Comparison of ENCODE assay signal across 15 cellular contexts in genomic region chr5:149487672-149488071, GRCh38.
DNase-seq lines count a peak whose midpoint lies in the region; ATAC-seq, FAIRE-seq and TF ChIP-seq lines count a peak whose summit lies in the region.
"Had no signal": no experiment of that assay in that cellular context is flagged by ENCODE, and none has a peak within 500 bp of the region (broad histone marks: within the 10 kb centered on the region; RNA-seq: fewer than 3 reads in every experiment).

No MANE protein-coding gene starts in this region.

- H3K4me1 ChIP-seq in PC-3 (ENCODE audit: insufficient read depth, low read length) (peaks cover 87% of the 10 kb centered on the region), esophagus (ENCODE audit: control insufficient read depth in 2 of 2, insufficient read depth in 2 of 2, low read length in 1 of 2) (peaks cover 0 to 7% of the 10 kb centered on the region in 2 donors)

- H3K79me2 ChIP-seq in PC-3 (ENCODE audit: low read length) = no peaks in the 10 kb centered on the region

- H3K4me1 Mint-ChIP-seq in progenitor cell of endocrine pancreas (ENCODE audit: low read depth) = peaks cover 8% of the 10 kb centered on the region
- H3K4me1 Mint-ChIP-seq: activated CD4-positive, alpha-beta T cell treated with anti-CD3 and anti-CD28 coated beads for 36 hours had no signal

- peak overlapping the region; percentile 92 for H3K27ac ChIP-seq in 22Rv1
- peak overlapping the region; percentile 94 for H3K27ac ChIP-seq in PC-3 (ENCODE audit: low read length)
- H3K27ac ChIP-seq in esophagus (ENCODE audit: low read depth in 2 of 2, low read length in 1 of 2) = peak overlapping the region; percentile 29 to 71
- H3K27ac ChIP-seq: neutrophil had no signal

- WGBS in esophagus, 2 donors = 64 to 85% methylated on average over 2 of the region's 2 CpGs

- H3K36me3 ChIP-seq in PC-3 (ENCODE audit: low read depth, low read length) (peaks cover 2% of the 10 kb centered on the region; the same call in 1 of the 2 replicates), esophagus (ENCODE audit: control insufficient read depth in 2 of 2, insufficient read depth in 2 of 2, low read length in 1 of 2) (no peaks in the 10 kb centered on the region)

- peaks cover 37% of the 10 kb centered on the region for H3F3A ChIP-seq in PC-3 (ENCODE audit: low read length, unreplicated experiment)

- POLR2A ChIA-PET in PC-3 (lab: Charles Lee; ENCODE audit: unreplicated experiment) = interaction anchor here (1.4 kb wide), 1 partner anchor 75 kb away, joined by 3 read pairs; no protein-coding TSS in a partner anchor

- H4K20me1 ChIP-seq in PC-3 (ENCODE audit: low read length) = no peaks in the 10 kb centered on the region

- H3K27me3 ChIP-seq in PC-3 (ENCODE audit: low read length) = no peaks in the 10 kb centered on the region
- no peaks in the 10 kb centered on the region for H3K27me3 ChIP-seq in esophagus (ENCODE audit: control insufficient read depth in 1 of 2, insufficient read depth in 2 of 2, low read length in 2 of 2)

- intact Hi-C loops in PC-3 (cut with micrococcal nuclease) = loop anchor here (5.0 kb wide), 1 partner anchor 130 kb away; no protein-coding TSS in a partner anchor

- peak overlapping the region; percentile 82 for H3K9ac ChIP-seq in PC-3 (ENCODE audit: low read length)

- H3K9me3 ChIP-seq in PC-3 (ENCODE audit: low read length) (no peaks in the 10 kb centered on the region), esophagus (ENCODE audit: control insufficient read depth in 2 of 2, insufficient read depth in 1 of 2, low read depth in 1 of 2, low read length in 1 of 2) (no peaks in the 10 kb centered on the region)
- H3K9me3 ChIP-seq: neutrophil had no signal

- H3K4me2 ChIP-seq in PC-3 (ENCODE audit: low read length) = peak overlapping the region; percentile 67

- no peaks in the 10 kb centered on the region for H3K27me3 Mint-ChIP-seq in progenitor cell of endocrine pancreas
- H3K27me3 Mint-ChIP-seq: activated CD4-positive, alpha-beta T cell treated with anti-CD3 and anti-CD28 coated beads for 36 hours; activated T-cell treated with anti-CD3 and anti-CD28 coated beads, Interleukin-2, amount 50 U/mL, for 24 hours had no signal

- H2AFZ ChIP-seq in PC-3 (ENCODE audit: low read length) = no peak overlapping the region

- no peak for TF ChIP-seq CTCF in 22Rv1 (IDR thresholded peaks at IDR 0.05)
- TF ChIP-seq CTCF in PC-3 (conservative IDR thresholded peaks at IDR 0.05; ENCODE audit: low read depth, low read length) = no peak
- no peak for TF ChIP-seq CTCF in progenitor cell of endocrine pancreas (IDR thresholded peaks at IDR 0.05; ENCODE audit: unreplicated experiment)

- H3K4me3 ChIP-seq in PC-3 (ENCODE audit: low read length) (no peak overlapping the region), esophagus (ENCODE audit: low read depth in 1 of 2, low read length in 2 of 2) (no peak overlapping the region)

- H3K36me3 Mint-ChIP-seq in progenitor cell of endocrine pancreas (ENCODE audit: insufficient read depth) = no peaks in the 10 kb centered on the region

- CTCF ChIA-PET in PC-3 (lab: Charles Lee) = interaction anchor here (0.7 to 2.2 kb wide), 2 partner anchors 42 to 47 kb away, joined by 3 to 19 read pairs; no protein-coding TSS in a partner anchor

- FAIRE-seq in urothelium cell line (lab: Jason Lieb, UNC) = no peak
- FAIRE-seq: GM12891 had no signal

- no peak overlapping the region for H3K4me3 Mint-ChIP-seq in progenitor cell of endocrine pancreas (ENCODE audit: low read depth)
- H3K4me3 Mint-ChIP-seq: activated CD4-positive, alpha-beta T cell treated with anti-CD3 and anti-CD28 coated beads for 36 hours; activated T-cell treated with anti-CD3 and anti-CD28 coated beads, Interleukin-2, amount 50 U/mL, for 24 hours had no signal

- DNase-seq in PC-3 = no peak
- DNase-seq in progenitor cell of endocrine pancreas (ENCODE audit: low spot score, unreplicated experiment) = no peak
- no peak for DNase-seq in urothelium cell line (ENCODE audit: low spot score)
- DNase-seq in NCI-H748 (lab: John Stamatoyannopoulos, UW; ENCODE audit: unreplicated experiment) = no peak
- no peak for DNase-seq in Ammon's horn (ENCODE audit: low spot score)
- DNase-seq: activated CD4-positive, alpha-beta T cell treated with anti-CD3 and anti-CD28 coated beads for 36 hours; activated T-cell treated with anti-CD3 and anti-CD28 coated beads, Interleukin-2, amount 50 U/mL, for 24 hours; amygdala; effector CD8-positive, alpha-beta T cell; NCI-H2171 had no signal

- no peaks in the 10 kb centered on the region for H3K9me3 Mint-ChIP-seq in progenitor cell of endocrine pancreas (ENCODE audit: low read depth)
- H3K9me3 Mint-ChIP-seq: activated T-cell treated with anti-CD3 and anti-CD28 coated beads, Interleukin-2, amount 50 U/mL, for 24 hours had no signal

- peak overlapping the region; percentile 37 for H3K27ac Mint-ChIP-seq in progenitor cell of endocrine pancreas
- H3K27ac Mint-ChIP-seq: activated CD4-positive, alpha-beta T cell treated with anti-CD3 and anti-CD28 coated beads for 36 hours had no signal

- ATAC-seq in PC-3 (no peak), GM21360 (IDR thresholded peaks at IDR 0.05; ENCODE audit: unreplicated experiment) (no peak)
- ATAC-seq: activated CD4-positive, alpha-beta T cell treated with anti-CD3 and anti-CD28 coated beads for 36 hours had no signal

- no TSS peak for BruUV-seq in PC-3 (replicated peaks; lab: Mats Ljungman, UMichigan)

- H3K9me2 ChIP-seq in PC-3 (replicated peaks; ENCODE audit: low read length) = no peaks in the 10 kb centered on the region
